ENCODE assay signal across 8 cellular contexts in genomic region chr1:181135815-181136737, GRCh38. TPM values are rescaled to one million over a fixed set of nuclear protein-coding genes. Genes with fewer than 3 reads are reported as not detected.
DNase-seq lines count a peak whose midpoint lies in the region; ATAC-seq and TF ChIP-seq lines count a peak whose summit lies in the region.

No MANE protein-coding gene starts in this region.

- CTCF ChIA-PET in activated naive CD4-positive, alpha-beta T cell treated with anti-CD3 and anti-CD28 coated beads, Interleukin-2, amount 10 ng/mL, durations not matched to agents 7 days and 5 days (lab: Charles Lee), result interaction anchor here (0.7 to 2.5 kb wide), 13 partner anchors 8 to 92 kb away, joined by 3 to 20 read pairs (median 4); no protein-coding TSS in a partner anchor
- CTCF ChIA-PET in activated CD4-positive, alpha-beta memory T cell treated with anti-CD3 and anti-CD28 coated beads for 36 hours (lab: Charles Lee), result interaction anchor here (0.6 to 1.8 kb wide), 9 partner anchors 9 to 140 kb away, joined by 3 to 5 read pairs (median 4); no protein-coding TSS in a partner anchor

- peaks cover 4% of the 10 kb centered on the region for H3K4me1 ChIP-seq in right cardiac atrium (ENCODE audit: control insufficient read depth, insufficient read depth, low read length)
- peaks cover 0 to 29% (median 17%) of the 10 kb centered on the region in 4 donors for H3K4me1 ChIP-seq in tibial nerve
- peaks cover 27% of the 10 kb centered on the region for H3K4me1 ChIP-seq in body of pancreas

- POLR2A ChIA-PET in activated CD4-positive, alpha-beta memory T cell treated with anti-CD3 and anti-CD28 coated beads for 36 hours (lab: Charles Lee), result interaction anchor here (0.6 to 2.2 kb wide), 6 partner anchors 31 to 103 kb away, joined by 3 to 10 read pairs (median 4); partner anchors contain the start of gene IER5

- H3K4me3 ChIP-seq in right cardiac atrium (ENCODE audit: low read length) (no peak overlapping the region), tibial nerve (no peak overlapping the region), body of pancreas (no peak overlapping the region)

- DNase-seq in activated naive CD4-positive, alpha-beta T cell treated with anti-CD3 and anti-CD28 coated beads, Interleukin-2, amount 10 ng/mL, durations not matched to agents 7 days and 5 days, result no peak
- DNase-seq in activated naive CD4-positive, alpha-beta T cell treated with anti-CD3 and anti-CD28 coated beads, Interleukin-2, amount 50 U/mL, for 72 hours (ENCODE audit: low spot score in 2 of 2), result no peak
- no peak for DNase-seq in activated CD4-positive, alpha-beta memory T cell treated with anti-CD3 and anti-CD28 coated beads for 36 hours
- no peak for DNase-seq in right cardiac atrium
- no peak for DNase-seq in tibial nerve (ENCODE audit: low spot score in 2 of 2)
- DNase-seq in cerebellar nuclear complex (lab: John Stamatoyannopoulos, UW), result no peak
- DNase-seq in body of pancreas, result no peak
- DNase-seq in NCI-H510A (lab: John Stamatoyannopoulos, UW), result no peak

- H3K4me3 Mint-ChIP-seq in activated naive CD4-positive, alpha-beta T cell treated with anti-CD3 and anti-CD28 coated beads, Interleukin-2, amount 10 ng/mL, durations not matched to agents 7 days and 5 days, result no peak overlapping the region
- no peak overlapping the region for H3K4me3 Mint-ChIP-seq in activated CD4-positive, alpha-beta memory T cell treated with anti-CD3 and anti-CD28 coated beads for 36 hours

- H3K36me3 Mint-ChIP-seq in activated naive CD4-positive, alpha-beta T cell treated with anti-CD3 and anti-CD28 coated beads, Interleukin-2, amount 10 ng/mL, durations not matched to agents 7 days and 5 days, result no peaks in the 10 kb centered on the region
- no peaks in the 10 kb centered on the region for H3K36me3 Mint-ChIP-seq in activated naive CD4-positive, alpha-beta T cell treated with anti-CD3 and anti-CD28 coated beads, Interleukin-2, amount 50 U/mL, for 72 hours
- H3K36me3 Mint-ChIP-seq in activated CD4-positive, alpha-beta memory T cell treated with anti-CD3 and anti-CD28 coated beads for 36 hours, result no peaks in the 10 kb centered on the region

- TF ChIP-seq POLR2A in tibial nerve (IDR thresholded peaks at IDR 0.05) (no peak), body of pancreas (IDR thresholded peaks at IDR 0.05) (no peak)

- intact Hi-C loops in activated CD4-positive, alpha-beta memory T cell treated with anti-CD3 and anti-CD28 coated beads for 36 hours (cut with micrococcal nuclease), result no loop called here
- intact Hi-C loops in right cardiac atrium (cut with DNase I) (no loop called here), body of pancreas (cut with DNase I) (no loop called here)

- no peaks in the 10 kb centered on the region for H3K9me3 Mint-ChIP-seq in activated naive CD4-positive, alpha-beta T cell treated with anti-CD3 and anti-CD28 coated beads, Interleukin-2, amount 10 ng/mL, durations not matched to agents 7 days and 5 days
- no peaks in the 10 kb centered on the region for H3K9me3 Mint-ChIP-seq in activated naive CD4-positive, alpha-beta T cell treated with anti-CD3 and anti-CD28 coated beads, Interleukin-2, amount 50 U/mL, for 72 hours
- H3K9me3 Mint-ChIP-seq in activated CD4-positive, alpha-beta memory T cell treated with anti-CD3 and anti-CD28 coated beads for 36 hours, result no peaks in the 10 kb centered on the region

- no peaks in the 10 kb centered on the region for H3K27me3 ChIP-seq in right cardiac atrium (ENCODE audit: control insufficient read depth, insufficient read depth)
- no peaks in the 10 kb centered on the region for H3K27me3 ChIP-seq in tibial nerve
- no peaks in the 10 kb centered on the region for H3K27me3 ChIP-seq in body of pancreas

- peaks cover 23% of the 10 kb centered on the region for H3K27me3 Mint-ChIP-seq in activated naive CD4-positive, alpha-beta T cell treated with anti-CD3 and anti-CD28 coated beads, Interleukin-2, amount 10 ng/mL, durations not matched to agents 7 days and 5 days
- H3K27me3 Mint-ChIP-seq in activated CD4-positive, alpha-beta memory T cell treated with anti-CD3 and anti-CD28 coated beads for 36 hours, result peaks cover 3% of the 10 kb centered on the region

- WGBS in right cardiac atrium, result 74% methylated on average over 12 of the region's 12 CpGs
- 54 to 66% methylated on average over 12 of the region's 12 CpGs for WGBS in tibial nerve, 2 donors
- WGBS in body of pancreas, 2 donors, result 74 to 89% methylated on average over 12 of the region's 12 CpGs

- peaks cover 76% of the 10 kb centered on the region for H3K4me1 Mint-ChIP-seq in activated naive CD4-positive, alpha-beta T cell treated with anti-CD3 and anti-CD28 coated beads, Interleukin-2, amount 10 ng/mL, durations not matched to agents 7 days and 5 days
- peaks cover 52% of the 10 kb centered on the region for H3K4me1 Mint-ChIP-seq in activated CD4-positive, alpha-beta memory T cell treated with anti-CD3 and anti-CD28 coated beads for 36 hours (ENCODE audit: low read depth)

- TF ChIP-seq CTCF in tibial nerve (IDR thresholded peaks at IDR 0.05), result no peak
- TF ChIP-seq CTCF in body of pancreas (IDR thresholded peaks at IDR 0.05), result no peak

- H3K27ac ChIP-seq in right cardiac atrium (ENCODE audit: low read length) (peak overlapping the region; percentile 38), tibial nerve (peak overlapping the region in 3 of 4 donors; percentile 60 to 70 (median 65)), body of pancreas (peak overlapping the region in 1 of 4 donors; percentile 68)

- H3K9me3 ChIP-seq in right cardiac atrium (ENCODE audit: control insufficient read depth, low read length) (no peaks in the 10 kb centered on the region), tibial nerve (no peaks in the 10 kb centered on the region), body of pancreas (no peaks in the 10 kb centered on the region)

- TF ChIP-seq EP300 in tibial nerve (IDR thresholded peaks at IDR 0.05), result peak in 1 of 2 donors; percentile 24

- H3K36me3 ChIP-seq in tibial nerve (no peaks in the 10 kb centered on the region), body of pancreas (replicated peaks in 1 of 2; ENCODE audit: insufficient read depth in 1 of 2, low read depth in 2 of 2) (no peaks in the 10 kb centered on the region)

- no peak for ATAC-seq in activated naive CD4-positive, alpha-beta T cell treated with anti-CD3 and anti-CD28 coated beads, Interleukin-2, amount 50 U/mL, for 72 hours
- ATAC-seq in right cardiac atrium, result peak; percentile 26 to 36
- ATAC-seq in body of pancreas, result no peak

- H3K27ac Mint-ChIP-seq in activated naive CD4-positive, alpha-beta T cell treated with anti-CD3 and anti-CD28 coated beads, Interleukin-2, amount 10 ng/mL, durations not matched to agents 7 days and 5 days, result peak overlapping the region; percentile 89
- peak overlapping the region in 1 of 2 donors; percentile 99 for H3K27ac Mint-ChIP-seq in activated naive CD4-positive, alpha-beta T cell treated with anti-CD3 and anti-CD28 coated beads, Interleukin-2, amount 50 U/mL, for 72 hours
- peak overlapping the region; percentile 85 for H3K27ac Mint-ChIP-seq in activated CD4-positive, alpha-beta memory T cell treated with anti-CD3 and anti-CD28 coated beads for 36 hours

RNA-seq across cellular contexts. Expression of gene IER5, which starts 47.6 kb away (rescaled TPM):
- 10 to 100 TPM; 20.3 to 68.4 TPM for total RNA-seq in activated naive CD4-positive, alpha-beta T cell treated with anti-CD3 and anti-CD28 coated beads, Interleukin-2, amount 50 U/mL, for 72 hours
- total RNA-seq in activated CD4-positive, alpha-beta memory T cell treated with anti-CD3 and anti-CD28 coated beads for 36 hours, result 10 to 100 TPM; 27.9 to 28.9 TPM
- total RNA-seq in right cardiac atrium (10 to 100 TPM; 21.9 to 32.6 (median 28.2) TPM), tibial nerve (10 to 100 TPM in 3 of 4 donors, 1 to 10 TPM in 1; 8.1 to 16.3 (median 13.1) TPM), body of pancreas (1 to 10 TPM; 6.6 to 6.7 TPM)
- polyA plus RNA-seq in right cardiac atrium, result 63.8 TPM

Comparison
In these comparisons a context has a peak if more than half of its experiments do, and no peak if none do; other contexts are left out.
1. ATAC-seq: peak in right cardiac atrium (2 of 2); none in activated naive CD4-positive, alpha-beta T cell treated with anti-CD3 and anti-CD28 coated beads, Interleukin-2, amount 50 U/mL, for 72 hours (0 of 2) and body of pancreas (single experiment).